In genomic region chr17:82929676-82930042, GRCh38 we compare ENCODE assay signal across 1 cellular context.
TF ChIP-seq lines count a peak whose summit lies in the region.

No MANE protein-coding gene starts in this region.

TF ChIP-seq in HepG2, 621 proteins besides CTCF, POLR2A, EP300 and RAD21 (continued from another document):
- TF ChIP-seq YEATS2 (CRISPR knock-in tag; IDR thresholded peaks at IDR 0.05; ENCODE audit: borderline replicate concordance), result no peak
- no peak for TF ChIP-seq CERS6 (CRISPR knock-in tag; IDR thresholded peaks at IDR 0.05)
- no peak for TF ChIP-seq ZNF225 (CRISPR knock-in tag; IDR thresholded peaks at IDR 0.05)
- no peak for TF ChIP-seq CEBPB (IDR thresholded peaks at IDR 0.05; ENCODE audit: borderline replicate concordance, low read depth, low read length)
- no peak for TF ChIP-seq SETDB1 (CRISPR knock-in tag; IDR thresholded peaks at IDR 0.05; ENCODE audit: borderline replicate concordance)
- no peak for TF ChIP-seq USF2 (IDR thresholded peaks at IDR 0.05; ENCODE audit: low read depth, low read length)
- TF ChIP-seq USF2 (CRISPR knock-in tag; IDR thresholded peaks at IDR 0.05; ENCODE audit: borderline replicate concordance), result no peak
- TF ChIP-seq ZNF235 (CRISPR knock-in tag; IDR thresholded peaks at IDR 0.05; ENCODE audit: borderline replicate concordance), result no peak
- no peak for TF ChIP-seq BATF2 (CRISPR knock-in tag; IDR thresholded peaks at IDR 0.05)
